9 cellular contexts compared by ENCODE assay signal in the genomic region with DNA sequence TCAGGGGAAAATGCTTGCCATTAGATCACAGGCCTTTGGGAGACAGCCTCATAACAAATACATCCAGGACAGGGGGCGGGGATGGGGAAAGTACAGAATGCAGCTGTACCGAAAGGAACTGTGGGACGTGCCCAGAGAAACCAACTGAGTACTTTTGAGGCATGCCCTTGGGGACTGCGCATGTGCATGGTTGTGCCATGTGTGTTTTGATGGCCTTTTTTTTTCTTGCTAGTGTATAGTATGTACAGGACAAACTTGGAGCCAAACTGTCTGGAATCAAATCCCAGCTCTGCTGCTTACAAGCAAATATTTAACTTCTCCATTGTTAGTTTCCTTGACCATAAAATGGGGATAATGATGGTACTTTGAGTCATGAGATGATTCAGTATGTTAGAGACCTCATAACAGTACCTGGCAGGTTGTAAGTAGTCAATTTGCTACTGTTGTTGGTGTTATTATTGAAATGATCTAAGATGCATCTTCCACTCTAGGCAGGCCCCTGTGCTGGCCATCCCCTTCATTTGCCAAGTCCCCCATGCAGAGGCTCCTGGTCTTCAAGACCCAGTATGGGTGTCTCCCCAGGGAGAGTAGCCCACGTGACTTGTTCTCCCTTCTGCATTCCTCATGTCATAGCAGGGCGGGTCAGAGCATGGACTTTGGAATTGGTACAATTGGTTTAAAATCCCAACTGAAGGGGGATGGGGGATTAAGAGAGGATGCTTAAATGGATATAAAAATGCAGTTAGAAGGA.
DNase-seq lines count a peak whose midpoint lies in the region; TF ChIP-seq lines count a peak whose summit lies in the region.
"Had no signal": no experiment of that assay in that cellular context is flagged by ENCODE, and none has a peak within 500 bp of the region (broad histone marks: within the 10 kb centered on the region; RNA-seq: fewer than 3 reads in every experiment).

No MANE protein-coding gene starts in this region.

- TF ChIP-seq CTCF in hepatocyte (IDR thresholded peaks at IDR 0.05; ENCODE audit: poor library complexity) (no peak), vagina (IDR thresholded peaks at IDR 0.05) (no peak), GM13977 (IDR thresholded peaks at IDR 0.05; ENCODE audit: extremely low read depth, insufficient read depth, missing control alignments) (no peak)

- no peaks in the 10 kb centered on the region for H3K9me2 ChIP-seq in hepatocyte (replicated peaks; ENCODE audit: insufficient read depth)

- 48% methylated on average over 6 of the region's 6 CpGs for WGBS in hepatocyte (ENCODE audit: low lambda C conversion rate, missing lambda C conversion rate)

- H4K20me1 ChIP-seq in hepatocyte (ENCODE audit: insufficient read depth, poor library complexity, severe bottlenecking), result peaks cover 2% of the 10 kb centered on the region

- H3K9me3 ChIP-seq in SJSA1 (replicated peaks) (no peaks in the 10 kb centered on the region), hepatocyte (ENCODE audit: low read depth) (no peaks in the 10 kb centered on the region), vagina (no peaks in the 10 kb centered on the region)

- TF ChIP-seq POLR2A in vagina (IDR thresholded peaks at IDR 0.05), result no peak

- H3K27me3 ChIP-seq in SJSA1 (replicated peaks) (no peaks in the 10 kb centered on the region), hepatocyte (no peaks in the 10 kb centered on the region), vagina (no peaks in the 10 kb centered on the region)
- H3K27me3 ChIP-seq: brain microvascular endothelial cell had no signal

- H3K4me3 ChIP-seq in SJSA1, result no peak overlapping the region
- no peak overlapping the region for H3K4me3 ChIP-seq in hepatocyte
- H3K4me3 ChIP-seq in vagina, result no peak overlapping the region

- no peak overlapping the region for H2AFZ ChIP-seq in hepatocyte

- in situ Hi-C loops in GM13977 (cut with MboI; ENCODE audit: low pct_unique_long_range_greater_than_20kb, low sequenced_read_pairs, unreplicated experiment), result no loop called here

- peaks cover 59% of the 10 kb centered on the region for H3K4me1 ChIP-seq in SJSA1 (replicated peaks)
- peaks cover 42% of the 10 kb centered on the region for H3K4me1 ChIP-seq in hepatocyte (ENCODE audit: insufficient read depth)
- H3K4me1 ChIP-seq in vagina, result peaks cover 71% of the 10 kb centered on the region

- H3K4me2 ChIP-seq in hepatocyte, result peak overlapping the region; percentile 21

- intact Hi-C loops in vagina (cut with DNase I), result no loop called here

- peak; percentile 24 for DNase-seq in stimulated activated CD4-positive, alpha-beta T cell treated with anti-CD3 and anti-CD28 coated beads, Interleukin-1b, Interleukin-23, amount 100 ng/mL, for 48 hours
- DNase-seq in stimulated activated CD4-positive, alpha-beta T cell treated with anti-CD3 and anti-CD28 coated beads, Interleukin-12 subunit alpha, Interleukin-12 subunit beta, amount 100 ng/mL, for 4 hours, result no peak
- DNase-seq in SJSA1 (ENCODE audit: low read depth in 1 of 2, low spot score in 2 of 2) (peak; percentile 97 to 98), hepatocyte (ENCODE audit: low spot score) (peak; percentile 84), vagina (ENCODE audit: extremely low spot score in 2 of 2) (no peak), NOMO-1 treated with dmso at 0.1 percent for 144 hours (lab: John Stamatoyannopoulos, UW; ENCODE audit: unreplicated experiment) (no peak), GM13977 (ENCODE audit: low spot score) (no peak)
- DNase-seq in activated CD4-positive, CD25-positive, alpha-beta regulatory T cell (lab: John Stamatoyannopoulos, UW), result no peak
- DNase-seq: brain microvascular endothelial cell had no signal

- H3K27ac ChIP-seq in SJSA1 (peak overlapping the region; percentile 39), hepatocyte (peak overlapping the region; percentile 83), vagina (peak overlapping the region; percentile 24)
- H3K27ac ChIP-seq: brain microvascular endothelial cell had no signal

- H3K36me3 ChIP-seq in SJSA1 (peaks cover 27% of the 10 kb centered on the region; the same call in 1 of the 2 replicates), hepatocyte (replicated peaks; ENCODE audit: insufficient read depth, low read depth) (no peaks in the 10 kb centered on the region), vagina (no peaks in the 10 kb centered on the region)

- H3K79me2 ChIP-seq in hepatocyte, result peaks cover 73% of the 10 kb centered on the region

Comparison
In these comparisons a context has a peak if more than half of its experiments do, and no peak if none do; other contexts are left out.
1. DNase-seq: peak in stimulated activated CD4-positive, alpha-beta T cell treated with anti-CD3 and anti-CD28 coated beads, Interleukin-1b, Interleukin-23, amount 100 ng/mL, for 48 hours (single experiment), SJSA1 (2 of 2) and hepatocyte (single experiment); none in stimulated activated CD4-positive, alpha-beta T cell treated with anti-CD3 and anti-CD28 coated beads, Interleukin-12 subunit alpha, Interleukin-12 subunit beta, amount 100 ng/mL, for 4 hours (single experiment), vagina (0 of 2), activated CD4-positive, CD25-positive, alpha-beta regulatory T cell (0 of 4), NOMO-1 treated with dmso at 0.1 percent for 144 hours (single experiment) and GM13977 (single experiment).
2. H3K27ac ChIP-seq: peak in every context shown above with its lines; median percentile 83 in hepatocyte; 39 in SJSA1; 24 in vagina.